8 cellular contexts compared by ENCODE assay signal in the genomic region with DNA sequence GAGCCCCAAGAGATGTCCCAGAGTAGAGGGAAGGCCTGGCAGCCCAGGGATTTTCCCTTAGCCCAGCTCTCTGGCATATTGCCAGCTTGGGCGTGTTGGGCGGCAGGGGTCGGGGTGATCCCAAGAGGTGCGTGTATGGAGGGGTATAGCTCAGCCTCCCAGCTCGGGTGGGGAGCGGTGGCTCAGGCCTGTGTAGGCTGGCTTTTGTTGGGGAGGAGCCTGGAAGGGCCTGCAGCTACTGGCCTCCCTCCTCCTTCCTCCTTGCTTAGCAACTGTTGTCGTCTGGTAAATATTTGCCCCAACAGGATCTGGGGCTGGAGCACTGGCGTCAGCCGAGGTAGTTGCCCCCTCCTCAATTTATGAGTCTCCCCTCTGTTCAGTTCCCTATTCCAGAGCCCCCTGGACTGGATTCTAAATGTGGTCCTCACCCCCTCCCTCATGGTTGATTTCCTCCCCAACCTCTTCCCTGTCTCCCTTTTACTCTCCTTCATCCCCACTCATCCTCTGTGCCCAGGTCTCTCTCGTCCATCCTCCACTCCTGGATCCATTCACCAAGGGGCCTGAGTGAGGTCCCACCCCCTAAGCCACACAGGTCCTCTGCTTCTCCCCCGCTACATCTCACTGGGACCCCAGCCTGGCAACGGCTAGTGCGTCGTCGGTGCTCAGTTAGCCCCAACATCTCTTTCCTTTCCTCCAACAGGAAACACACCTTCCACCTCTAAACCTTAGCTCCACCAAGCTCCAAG. TPM values are rescaled to one million over a fixed set of nuclear protein-coding genes. Genes with fewer than 3 reads are reported as not detected.
A peak's percentile ranks its signal among the peaks of the same experiment; 100 is the strongest.
DNase-seq lines count a peak whose midpoint lies in the region; ATAC-seq and TF ChIP-seq lines count a peak whose summit lies in the region.

No MANE protein-coding gene starts in this region.

- WGBS in right cardiac atrium = 26% methylated on average over 15 of the region's 15 CpGs

- H3K36me3 ChIP-seq in ascending aorta = no peaks in the 10 kb centered on the region
- no peaks in the 10 kb centered on the region for H3K36me3 ChIP-seq in skeletal muscle satellite cell (ENCODE audit: insufficient read depth, low read length)

- no peak for TF ChIP-seq CTCF in natural killer cell (IDR thresholded peaks at IDR 0.05)
- TF ChIP-seq CTCF in ascending aorta (IDR thresholded peaks at IDR 0.05) = no peak

- H3K9ac ChIP-seq in skeletal muscle satellite cell (ENCODE audit: low read depth, low read length) = peak overlapping the region; percentile 87

- H3K4me1 Mint-ChIP-seq in natural killer cell = peaks cover 11 to 47% of the 10 kb centered on the region in 2 donors
- H3K4me1 Mint-ChIP-seq in natural killer cell treated with Interleukin-12 subunit alpha and Interleukin-12 subunit beta and Interleukin-15 and Interleukin-18, amount 100 ng/mL, for 72 hours (ENCODE audit: low read depth in 2 of 2) = peaks cover 29 to 37% of the 10 kb centered on the region in 2 donors

- ATAC-seq in natural killer cell (peak in 1 of 3 donors; percentile 13), right cardiac atrium (peak; percentile 80 to 81), GM18870 (IDR thresholded peaks at IDR 0.05; ENCODE audit: unreplicated experiment) (no peak)
- ATAC-seq in natural killer cell treated with Interleukin-12 subunit alpha and Interleukin-12 subunit beta and Interleukin-15 and Interleukin-18, amount 100 ng/mL, for 72 hours = no peak

- H3K27me3 ChIP-seq in ascending aorta = no peaks in the 10 kb centered on the region
- no peaks in the 10 kb centered on the region for H3K27me3 ChIP-seq in right cardiac atrium (ENCODE audit: control insufficient read depth, insufficient read depth)
- no peaks in the 10 kb centered on the region for H3K27me3 ChIP-seq in skeletal muscle satellite cell (ENCODE audit: control insufficient read depth, insufficient read depth, low read length)

- H3K4me3 ChIP-seq in ascending aorta (peak overlapping the region in 1 of 2 donors; percentile 57), right cardiac atrium (ENCODE audit: low read length) (no peak overlapping the region), skeletal muscle satellite cell (ENCODE audit: low read length) (peak overlapping the region; percentile 40)

- H3K27me3 Mint-ChIP-seq in natural killer cell (ENCODE audit: low read depth in 2 of 2) = peaks cover 0 to 8% of the 10 kb centered on the region in 2 donors
- H3K27me3 Mint-ChIP-seq in natural killer cell treated with Interleukin-12 subunit alpha and Interleukin-12 subunit beta and Interleukin-15 and Interleukin-18, amount 100 ng/mL, for 72 hours = peaks cover 6 to 13% of the 10 kb centered on the region in 2 donors

- peak overlapping the region; percentile 96 to 99 for H3K27ac Mint-ChIP-seq in natural killer cell
- H3K27ac Mint-ChIP-seq in natural killer cell treated with Interleukin-12 subunit alpha and Interleukin-12 subunit beta and Interleukin-15 and Interleukin-18, amount 100 ng/mL, for 72 hours = peak overlapping the region in 1 of 2 donors; percentile 16

- H3K4me2 ChIP-seq in skeletal muscle satellite cell (ENCODE audit: low read length) = peak overlapping the region; percentile 73

- H3K4me1 ChIP-seq in ascending aorta (peaks cover 39 to 59% of the 10 kb centered on the region in 2 donors), right cardiac atrium (ENCODE audit: control insufficient read depth, insufficient read depth, low read length) (peaks cover 44% of the 10 kb centered on the region), skeletal muscle satellite cell (ENCODE audit: control insufficient read depth, insufficient read depth, low read length) (peaks cover 50% of the 10 kb centered on the region)

- H3K27ac ChIP-seq in ascending aorta (peak overlapping the region; percentile 95 to 96), right cardiac atrium (ENCODE audit: low read length) (peak overlapping the region; percentile 94)

- H3K9me3 ChIP-seq in ascending aorta (no peaks in the 10 kb centered on the region), right cardiac atrium (ENCODE audit: control insufficient read depth, low read length) (no peaks in the 10 kb centered on the region), skeletal muscle satellite cell (replicated peaks; ENCODE audit: low read length) (no peaks in the 10 kb centered on the region)

- H3K4me3 Mint-ChIP-seq in natural killer cell = peak overlapping the region; percentile 47
- H3K4me3 Mint-ChIP-seq in natural killer cell treated with Interleukin-12 subunit alpha and Interleukin-12 subunit beta and Interleukin-15 and Interleukin-18, amount 100 ng/mL, for 72 hours = no peak overlapping the region

- no peaks in the 10 kb centered on the region for H3K9me3 Mint-ChIP-seq in natural killer cell
- H3K9me3 Mint-ChIP-seq in natural killer cell treated with Interleukin-12 subunit alpha and Interleukin-12 subunit beta and Interleukin-15 and Interleukin-18, amount 100 ng/mL, for 72 hours = no peaks in the 10 kb centered on the region

- intact Hi-C loops in natural killer cell (cut with micrococcal nuclease) (no loop called here), ascending aorta (cut with DNase I) (loop anchor here (1.0 kb wide), 1 partner anchor 19 kb away; no protein-coding TSS in a partner anchor), right cardiac atrium (cut with DNase I) (no loop called here)

- DNase-seq in natural killer cell = peak; percentile 35
- no peak for DNase-seq in natural killer cell treated with Interleukin-12 subunit alpha and Interleukin-12 subunit beta and Interleukin-15 and Interleukin-18, amount 100 ng/mL, for 72 hours (ENCODE audit: low spot score)
- DNase-seq in NCI-H774 (lab: John Stamatoyannopoulos, UW) = peak; percentile 70
- peak in 1 of 2 donors; percentile 93 for DNase-seq in ascending aorta (ENCODE audit: low spot score in 2 of 2)
- peak; percentile 89 to 92 (median 92) for DNase-seq in right cardiac atrium
- DNase-seq in middle frontal gyrus (ENCODE audit: extremely low spot score, low spot score) = no peak

- no peaks in the 10 kb centered on the region for H3K36me3 Mint-ChIP-seq in natural killer cell
- H3K36me3 Mint-ChIP-seq in natural killer cell treated with Interleukin-12 subunit alpha and Interleukin-12 subunit beta and Interleukin-15 and Interleukin-18, amount 100 ng/mL, for 72 hours = no peaks in the 10 kb centered on the region

RNA-seq across cellular contexts. Expression of a gene that starts 10.3 kb away (rescaled TPM):
- total RNA-seq in natural killer cell (100 to 1,000 TPM; 201 to 504 (median 273) TPM), ascending aorta (783 TPM), right cardiac atrium (100 to 1,000 TPM; 238 to 451 (median 281) TPM)
- total RNA-seq in natural killer cell treated with Interleukin-12 subunit alpha and Interleukin-12 subunit beta and Interleukin-15 and Interleukin-18, amount 100 ng/mL, for 72 hours = 10 to 100 TPM; 21.4 to 67.6 TPM
- 247 TPM for polyA plus RNA-seq in right cardiac atrium
- total RNA-seq in skeletal muscle satellite cell (2012; rRNA removed) = 967 and 1,030 TPM in 2 replicates

RNA-seq across cellular contexts. Expression of a gene that starts 22.0 kb away (rescaled TPM):
- total RNA-seq in natural killer cell (under 1 TPM; 0.05 to 0.16 (median 0.14) TPM), ascending aorta (1.3 TPM), right cardiac atrium (under 1 TPM; 0.17 to 0.33 (median 0.19) TPM)
- under 1 TPM; 0.06 to 0.07 TPM for total RNA-seq in natural killer cell treated with Interleukin-12 subunit alpha and Interleukin-12 subunit beta and Interleukin-15 and Interleukin-18, amount 100 ng/mL, for 72 hours
- polyA plus RNA-seq in right cardiac atrium = 0.25 TPM
- total RNA-seq in skeletal muscle satellite cell (2012; rRNA removed) = 0.51 and 3.5 TPM in 2 replicates

RNA-seq across cellular contexts. Expression of a gene that starts 43.3 kb away (rescaled TPM):
- total RNA-seq in natural killer cell (under 1 TPM in 1 of 3 donors, not detected in 2; 0.82 TPM), ascending aorta (not detected), right cardiac atrium (not detected)
- total RNA-seq in natural killer cell treated with Interleukin-12 subunit alpha and Interleukin-12 subunit beta and Interleukin-15 and Interleukin-18, amount 100 ng/mL, for 72 hours = not detected
- 0.07 TPM for polyA plus RNA-seq in right cardiac atrium
- total RNA-seq in skeletal muscle satellite cell (2012; rRNA removed) = not detected in 2 replicates

RNA-seq across cellular contexts. Expression of a gene that starts 49.1 kb away (rescaled TPM):
- total RNA-seq in natural killer cell (10 to 100 TPM in 1 of 3 donors, 1 to 10 TPM in 2; 2.6 to 13.0 (median 7.0) TPM), ascending aorta (0.64 TPM), right cardiac atrium (1 to 10 TPM; 2.3 to 3.4 (median 2.7) TPM)
- 10 to 100 TPM in 1 of 2 donors, 1 to 10 TPM in 1; 3.9 to 16.6 TPM for total RNA-seq in natural killer cell treated with Interleukin-12 subunit alpha and Interleukin-12 subunit beta and Interleukin-15 and Interleukin-18, amount 100 ng/mL, for 72 hours
- 3.7 TPM for polyA plus RNA-seq in right cardiac atrium
- 0.25 TPM in 1 of 2 replicates, not detected in the other for total RNA-seq in skeletal muscle satellite cell (2012; rRNA removed)

RNA-seq across cellular contexts. Expression of a gene that starts 49.7 kb away (rescaled TPM):
- total RNA-seq in natural killer cell (10 to 100 TPM; 23.5 to 26.1 (median 24.6) TPM), ascending aorta (43.9 TPM), right cardiac atrium (10 to 100 TPM; 43.8 to 55.2 (median 51.5) TPM)
- 10 to 100 TPM; 34.0 to 35.6 TPM for total RNA-seq in natural killer cell treated with Interleukin-12 subunit alpha and Interleukin-12 subunit beta and Interleukin-15 and Interleukin-18, amount 100 ng/mL, for 72 hours
- polyA plus RNA-seq in right cardiac atrium = 100 TPM
- total RNA-seq in skeletal muscle satellite cell (2012; rRNA removed) = 36.8 and 37.6 TPM in 2 replicates

Comparison
In these comparisons a context has a peak if more than half of its experiments do, and no peak if none do; other contexts are left out.
1. DNase-seq: peak in natural killer cell (single experiment), NCI-H774 (single experiment) and right cardiac atrium (3 of 3); none in natural killer cell treated with Interleukin-12 subunit alpha and Interleukin-12 subunit beta and Interleukin-15 and Interleukin-18, amount 100 ng/mL, for 72 hours (single experiment) and middle frontal gyrus (single experiment).
2. ATAC-seq: peak in right cardiac atrium (2 of 2); none in natural killer cell treated with Interleukin-12 subunit alpha and Interleukin-12 subunit beta and Interleukin-15 and Interleukin-18, amount 100 ng/mL, for 72 hours (0 of 2) and GM18870 (single experiment).